26 cellular contexts compared by ENCODE assay signal in genomic region chr3:54240-54639, GRCh38.
DNase-seq lines count a peak whose midpoint lies in the region; ATAC-seq, FAIRE-seq and TF ChIP-seq lines count a peak whose summit lies in the region.
"Had no signal": no experiment of that assay in that cellular context is flagged by ENCODE, and none has a peak within 500 bp of the region (broad histone marks: within the 10 kb centered on the region; RNA-seq: fewer than 3 reads in every experiment).

No MANE protein-coding gene starts in this region.

- H3K4me3 ChIP-seq in GM23338 (no peak overlapping the region), mesendoderm (ENCODE audit: low read length) (no peak overlapping the region), tibial artery (no peak overlapping the region)
- H3K4me3 ChIP-seq: dorsolateral prefrontal cortex, lung, PC-9, stomach, tibial nerve had no signal

- no peaks in the 10 kb centered on the region for H3K4me1 Mint-ChIP-seq in GM23338
- H3K4me1 Mint-ChIP-seq: activated CD4-positive, alpha-beta memory T cell treated with anti-CD3 and anti-CD28 coated beads, Interleukin-2, amount 10 ng/mL, durations not matched to agents 7 days and 5 days; T-cell had no signal

- H3F3A ChIP-seq in GM23338 (replicated peaks; ENCODE audit: low read depth), result no peaks in the 10 kb centered on the region

- H3K4me1 ChIP-seq in GM23338 (ENCODE audit: insufficient read depth) (no peaks in the 10 kb centered on the region), mesendoderm (ENCODE audit: control insufficient read depth, low read depth, low read length) (no peaks in the 10 kb centered on the region), tibial artery (no peaks in the 10 kb centered on the region)
- H3K4me1 ChIP-seq: stomach, tibial nerve had no signal

- no peak overlapping the region for H3K9ac ChIP-seq in mesendoderm (ENCODE audit: low read length)

- H3K9me2 ChIP-seq in GM23338 (ENCODE audit: insufficient read depth), result no peaks in the 10 kb centered on the region

- peak; percentile 3 for DNase-seq in DMS53 (lab: John Stamatoyannopoulos, UW)
- no peak for DNase-seq in DMS53 treated with DMSO at 0.1 percent for 48 hours (lab: John Stamatoyannopoulos, UW; ENCODE audit: unreplicated experiment)
- peak; percentile 34 for DNase-seq in GM23338 (ENCODE audit: low spot score)
- peak; percentile 16 for DNase-seq in NCI-H345 treated with DMSO at 0.1 percent for 48 hours (lab: John Stamatoyannopoulos, UW; ENCODE audit: unreplicated experiment)
- peak; percentile 30 for DNase-seq in mesendoderm
- no peak for DNase-seq in tibial artery
- DNase-seq in islet precursor cell, result no peak
- no peak for DNase-seq in RCC 7860 (ENCODE audit: low spot score)
- DNase-seq: 8988T; activated CD4-positive, alpha-beta memory T cell treated with anti-CD3 and anti-CD28 coated beads, Interleukin-2, amount 10 ng/mL, durations not matched to agents 7 days and 5 days; activated effector memory CD4-positive, alpha-beta T cell treated with Interleukin-2 at 50 U/mL for 16 hours; CD8-positive, alpha-beta T cell; cerebellar nuclear complex; dorsolateral prefrontal cortex; head of caudate nucleus; KBM-7; PC-9; posterior cingulate gyrus; stimulated activated CD4-positive, alpha-beta T cell treated with anti-CD3 and anti-CD28 coated beads, Interleukin-15, amount 100 ng/mL, for 24 hours; stomach; T-cell had no signal

- no peak overlapping the region for H2AFZ ChIP-seq in GM23338
- H2AFZ ChIP-seq: PC-9 had no signal

- peaks cover 23% of the 10 kb centered on the region; the same call in 2 of the 3 replicates for H3K36me3 Mint-ChIP-seq in GM23338 (ENCODE audit: low read depth)
- H3K36me3 Mint-ChIP-seq: CD8-positive, alpha-beta T cell; T-cell had no signal

- H3K79me2 ChIP-seq in GM23338 (replicated peaks; ENCODE audit: insufficient read depth), result no peaks in the 10 kb centered on the region
- H3K79me2 ChIP-seq in mesendoderm (ENCODE audit: control insufficient read depth, insufficient read depth, low read length), result no peaks in the 10 kb centered on the region

- H2BK120ac ChIP-seq in mesendoderm (ENCODE audit: low read depth, low read length), result no peak overlapping the region

- no peak overlapping the region for H2BK15ac ChIP-seq in mesendoderm (replicated peaks; ENCODE audit: low read depth)

- no peak overlapping the region for H2BK5ac ChIP-seq in mesendoderm (ENCODE audit: low read length)

- H3K36me3 ChIP-seq in GM23338 (ENCODE audit: insufficient read depth) (no peaks in the 10 kb centered on the region), mesendoderm (ENCODE audit: control insufficient read depth, insufficient read depth, low read length) (no peaks in the 10 kb centered on the region), tibial artery (no peaks in the 10 kb centered on the region)
- H3K36me3 ChIP-seq: stomach, tibial nerve had no signal

- no peak overlapping the region for H2AK5ac ChIP-seq in mesendoderm (ENCODE audit: low read length)

- no peak overlapping the region for H3K23ac ChIP-seq in mesendoderm (ENCODE audit: low read length)

- H3K4ac ChIP-seq in mesendoderm (ENCODE audit: low read depth, low read length), result no peak overlapping the region

- H3K9me3 ChIP-seq in tibial artery, result no peaks in the 10 kb centered on the region

- no peak overlapping the region for H3K4me3 Mint-ChIP-seq in GM23338
- H3K4me3 Mint-ChIP-seq: activated CD4-positive, alpha-beta memory T cell treated with anti-CD3 and anti-CD28 coated beads, Interleukin-2, amount 10 ng/mL, durations not matched to agents 7 days and 5 days; CD8-positive, alpha-beta T cell; T-cell had no signal

- no peak overlapping the region for H3K56ac ChIP-seq in mesendoderm (ENCODE audit: low read length)

- H3K18ac ChIP-seq in mesendoderm (ENCODE audit: low read length), result no peak overlapping the region

- WGBS in mesendoderm (ENCODE audit: extremely low coverage, insufficient coverage, low lambda C conversion rate), result no CpG with 5 or more reads among the region's 5 CpGs

- H3K9me3 Mint-ChIP-seq in GM23338, result peaks cover 82% of the 10 kb centered on the region
- H3K9me3 Mint-ChIP-seq: activated CD4-positive, alpha-beta memory T cell treated with anti-CD3 and anti-CD28 coated beads, Interleukin-2, amount 10 ng/mL, durations not matched to agents 7 days and 5 days; CD8-positive, alpha-beta T cell had no signal

- H4K20me1 ChIP-seq in GM23338 (replicated peaks; ENCODE audit: insufficient read depth), result no peaks in the 10 kb centered on the region

- no peak overlapping the region for H3K27ac Mint-ChIP-seq in GM23338
- H3K27ac Mint-ChIP-seq: activated CD4-positive, alpha-beta memory T cell treated with anti-CD3 and anti-CD28 coated beads, Interleukin-2, amount 10 ng/mL, durations not matched to agents 7 days and 5 days; CD8-positive, alpha-beta T cell; T-cell had no signal

- H3K27me3 ChIP-seq in GM23338 (ENCODE audit: insufficient read depth) (no peaks in the 10 kb centered on the region), mesendoderm (ENCODE audit: insufficient read depth, low read length, poor library complexity) (no peaks in the 10 kb centered on the region), tibial artery (no peaks in the 10 kb centered on the region)
- H3K27me3 ChIP-seq: stomach, tibial nerve had no signal

- H4K5ac ChIP-seq in mesendoderm (ENCODE audit: low read length), result no peak overlapping the region

- no peaks in the 10 kb centered on the region for H3K79me1 ChIP-seq in mesendoderm (ENCODE audit: low read length)

- no peak for ATAC-seq in GM23338
- ATAC-seq: activated CD4-positive, CD25-positive, alpha-beta regulatory T cell treated with anti-CD3 and anti-CD28 coated beads, Interleukin-2, amount 50 U/mL, for 24 hours; CD8-positive, alpha-beta T cell; T-cell had no signal

- intact Hi-C loops in tibial artery (cut with DNase I; ENCODE audit: low total_unique reads), result no loop called here

- H3K27me3 Mint-ChIP-seq in GM23338 (ENCODE audit: insufficient read depth, low read depth, poor library complexity), result no peaks in the 10 kb centered on the region
- H3K27me3 Mint-ChIP-seq: activated CD4-positive, alpha-beta memory T cell treated with anti-CD3 and anti-CD28 coated beads, Interleukin-2, amount 10 ng/mL, durations not matched to agents 7 days and 5 days had no signal

- H3K27ac ChIP-seq in GM23338 (ENCODE audit: low read depth), result no peak overlapping the region
- H3K27ac ChIP-seq in mesendoderm (ENCODE audit: low read depth, low read length), result no peak overlapping the region
- H3K27ac ChIP-seq in tibial artery, result no peak overlapping the region
- H3K27ac ChIP-seq: dorsolateral prefrontal cortex, PC-9, stomach had no signal

- FAIRE-seq in RCC 7860 (lab: Jason Lieb, UNC), result no peak
- FAIRE-seq: GM12892, GM19239 had no signal

- H3K4me2 ChIP-seq in GM23338 (no peak overlapping the region), mesendoderm (ENCODE audit: low read length) (no peak overlapping the region)
- H3K4me2 ChIP-seq: PC-9 had no signal

- TF ChIP-seq CTCF in GM23338 (conservative IDR thresholded peaks at IDR 0.05; ENCODE audit: low read depth in 2 of 2), result no peak
- TF ChIP-seq CTCF in tibial artery (IDR thresholded peaks at IDR 0.05), result no peak

- H4K8ac ChIP-seq in mesendoderm (ENCODE audit: low read depth, low read length), result no peak overlapping the region

TF ChIP-seq in GM23338, 12 proteins besides CTCF, POLR2A, EP300 and RAD21 (continues in another document):
- TF ChIP-seq STAT1 (IDR thresholded peaks at IDR 0.05; ENCODE audit: unreplicated experiment) (no peak), CREB1 (CRISPR knock-in tag; IDR thresholded peaks at IDR 0.05; ENCODE audit: low read depth) (no peak), EZH2 (IDR thresholded peaks at IDR 0.05; ENCODE audit: low read depth, unreplicated experiment) (no peak)

Comparison
In these comparisons a context has a peak if more than half of its experiments do, and no peak if none do; other contexts are left out.
1. DNase-seq: peak in DMS53 (single experiment), GM23338 (single experiment), NCI-H345 treated with DMSO at 0.1 percent for 48 hours (single experiment) and mesendoderm (single experiment); none in DMS53 treated with DMSO at 0.1 percent for 48 hours (single experiment), tibial artery (0 of 2), islet precursor cell (single experiment) and RCC 7860 (single experiment).